In genomic region chr15:78047631-78048409, GRCh38 we compare ENCODE assay signal across 10 cellular contexts. TPM values are rescaled to one million over a fixed set of nuclear protein-coding genes. Genes with fewer than 3 reads are reported as not detected.
DNase-seq lines count a peak whose midpoint lies in the region; ATAC-seq and TF ChIP-seq lines count a peak whose summit lies in the region.
"Had no signal": no experiment of that assay in that cellular context is flagged by ENCODE, and none has a peak within 500 bp of the region (broad histone marks: within the 10 kb centered on the region; RNA-seq: fewer than 3 reads in every experiment).

No MANE protein-coding gene starts in this region.

- H3K4me3 ChIP-seq in left lung (no peak overlapping the region), vagina (no peak overlapping the region)

- H3K9me3 ChIP-seq in left lung (no peaks in the 10 kb centered on the region), vagina (no peaks in the 10 kb centered on the region)

- H3K27ac ChIP-seq in angular gyrus (ENCODE audit: low read depth, low read length) (peak overlapping the region; percentile 41), left lung (peak overlapping the region; percentile 71 to 78), vagina (peak overlapping the region; percentile 80), foreskin keratinocyte (no peak overlapping the region)

- TF ChIP-seq POLR2A in vagina (IDR thresholded peaks at IDR 0.05): no peak

- H3K27me3 ChIP-seq in left lung: no peaks in the 10 kb centered on the region
- no peaks in the 10 kb centered on the region for H3K27me3 ChIP-seq in vagina
- H3K27me3 ChIP-seq in foreskin keratinocyte: no peaks in the 10 kb centered on the region

- TF ChIP-seq CTCF in left lung (IDR thresholded peaks at IDR 0.05) (no peak), vagina (IDR thresholded peaks at IDR 0.05) (no peak), foreskin keratinocyte (conservative IDR thresholded peaks at IDR 0.05) (no peak)

- DNase-seq in stimulated activated CD4-positive, alpha-beta T cell treated with anti-CD3 and anti-CD28 coated beads, Interleukin-15, amount 100 ng/mL, for 24 hours: peak; percentile 19
- DNase-seq in stimulated activated CD4-positive, alpha-beta T cell treated with anti-CD3 and anti-CD28 coated beads, Interleukin-4, amount 100 ng/mL, for 1 hour: no peak
- no peak for DNase-seq in left lung
- DNase-seq in vagina (ENCODE audit: extremely low spot score in 2 of 2): peak in 1 of 2 donors; percentile 88
- no peak for DNase-seq in foreskin keratinocyte
- DNase-seq: DMS53 had no signal

- H3K4me1 ChIP-seq in left lung (peaks cover 44 to 93% of the 10 kb centered on the region in 2 donors), vagina (peaks cover 79% of the 10 kb centered on the region), foreskin keratinocyte (peaks cover 4% of the 10 kb centered on the region)

- H3K36me3 ChIP-seq in left lung (peaks cover 0 to 22% of the 10 kb centered on the region in 2 donors), vagina (peaks cover 0 to 9% of the 10 kb centered on the region in 2 donors)

- intact Hi-C loops in left lung (cut with DNase I): no loop called here
- intact Hi-C loops in vagina (cut with DNase I): no loop called here

- peak; percentile 29 for ATAC-seq in left lung
- no peak for ATAC-seq in GM21717 (IDR thresholded peaks at IDR 0.05; ENCODE audit: unreplicated experiment)
- ATAC-seq in HG02642 (IDR thresholded peaks at IDR 0.05; ENCODE audit: poor library complexity, unreplicated experiment): no peak
- ATAC-seq in foreskin keratinocyte: no peak

RNA-seq across cellular contexts. Expression of gene TBC1D2B, which starts 29.7 kb away (rescaled TPM):
- 10 to 100 TPM; 56.2 to 64.9 TPM for total RNA-seq in left lung
- 63.6 TPM for total RNA-seq in vagina
- total RNA-seq in foreskin keratinocyte: 24.4 and 28.7 TPM in 2 replicates
- polyA plus RNA-seq in foreskin keratinocyte: 10.6 and 11.9 TPM in 2 replicates

RNA-seq across cellular contexts. Expression of gene SH2D7, which starts 44.5 kb away (rescaled TPM):
- total RNA-seq in left lung: not detected
- total RNA-seq in vagina: not detected
- not detected in 2 replicates for total RNA-seq in foreskin keratinocyte
- polyA plus RNA-seq in foreskin keratinocyte: not detected in 2 replicates
- total RNA-seq: SK-MEL-5 had no signal
